8 cellular contexts compared by ENCODE assay signal in genomic region chr11:118572914-118573550, GRCh38. TPM values are rescaled to one million over a fixed set of nuclear protein-coding genes. Genes with fewer than 3 reads are reported as not detected.
A peak's percentile ranks its signal among the peaks of the same experiment; 100 is the strongest.
DNase-seq lines count a peak whose midpoint lies in the region; ATAC-seq, FAIRE-seq and TF ChIP-seq lines count a peak whose summit lies in the region.

No MANE protein-coding gene starts in this region.

- H3K36me3 ChIP-seq in bronchial epithelial cell (ENCODE audit: control insufficient read depth, insufficient read depth, low read length), result peaks cover 2% of the 10 kb centered on the region

- ATAC-seq in HG03066 (IDR thresholded peaks at IDR 0.05; ENCODE audit: low read depth, unreplicated experiment) (peak; percentile 28), SK-N-SH treated with all-trans-retinoic acid at 6 μM for 48 hours (peak; percentile 58), HG03442 (IDR thresholded peaks at IDR 0.05; ENCODE audit: unreplicated experiment) (no peak)

- H3K4me3 ChIP-seq in bronchial epithelial cell (ENCODE audit: low read depth, low read length), result peak overlapping the region; percentile 100

- H3K9me3 Mint-ChIP-seq in stimulated activated naive CD8-positive, alpha-beta T cell treated with anti-CD3 and anti-CD28 coated beads, Interleukin-15, Interleukin-2, amounts not matched to agents 100 ng/mL and 50 ng/mL, for 24 hours, result no peaks in the 10 kb centered on the region

- no peaks in the 10 kb centered on the region for H3K27me3 Mint-ChIP-seq in stimulated activated naive CD8-positive, alpha-beta T cell treated with anti-CD3 and anti-CD28 coated beads, Interleukin-15, Interleukin-2, amounts not matched to agents 100 ng/mL and 50 ng/mL, for 24 hours

- H3K27ac ChIP-seq in 22Rv1, result peak overlapping the region; percentile 77

- H3K36me3 Mint-ChIP-seq in stimulated activated naive CD8-positive, alpha-beta T cell treated with anti-CD3 and anti-CD28 coated beads, Interleukin-15, Interleukin-2, amounts not matched to agents 100 ng/mL and 50 ng/mL, for 24 hours (ENCODE audit: low read depth), result peaks cover 20% of the 10 kb centered on the region

- no peaks in the 10 kb centered on the region for H3K27me3 ChIP-seq in bronchial epithelial cell (ENCODE audit: control insufficient read depth, insufficient read depth, low read length)

- no peak for TF ChIP-seq CTCF in 22Rv1 (IDR thresholded peaks at IDR 0.05)
- TF ChIP-seq CTCF in bronchial epithelial cell (IDR thresholded peaks at IDR 0.05; ENCODE audit: insufficient read depth, low read length, severe bottlenecking), result no peak

- H3K4me3 Mint-ChIP-seq in stimulated activated naive CD8-positive, alpha-beta T cell treated with anti-CD3 and anti-CD28 coated beads, Interleukin-15, Interleukin-2, amounts not matched to agents 100 ng/mL and 50 ng/mL, for 24 hours, result peak overlapping the region; percentile 100

- FAIRE-seq in GM12891 (lab: Jason Lieb, UNC) (peak; percentile 59), bronchial epithelial cell (lab: Jason Lieb, UNC) (no peak)

- no peak for DNase-seq in GM12891 (ENCODE audit: insufficient read length, low spot score)
- DNase-seq in bronchial epithelial cell (ENCODE audit: low read depth), result peak; percentile 55
- DNase-seq in kidney tubule cell (ENCODE audit: low spot score), result peak; percentile 68

- peak overlapping the region; percentile 96 for H3K27ac Mint-ChIP-seq in stimulated activated naive CD8-positive, alpha-beta T cell treated with anti-CD3 and anti-CD28 coated beads, Interleukin-15, Interleukin-2, amounts not matched to agents 100 ng/mL and 50 ng/mL, for 24 hours

- TF ChIP-seq POLR2A in GM12891 (IDR thresholded peaks at IDR 0.05; ENCODE audit: low read depth, low read length), result 0 out of 2 replicates have a peak, but pooled peaks have one; percentile 15

- H3K4me1 Mint-ChIP-seq in stimulated activated naive CD8-positive, alpha-beta T cell treated with anti-CD3 and anti-CD28 coated beads, Interleukin-15, Interleukin-2, amounts not matched to agents 100 ng/mL and 50 ng/mL, for 24 hours (ENCODE audit: low read depth), result peaks cover 57% of the 10 kb centered on the region

TF ChIP-seq in GM12891, 5 proteins besides CTCF, POLR2A, EP300 and RAD21:
- TF ChIP-seq PAX5 (IDR thresholded peaks at IDR 0.05; ENCODE audit: insufficient read depth, low read length, severe bottlenecking), result no peak
- TF ChIP-seq POLR2AphosphoS5 (IDR thresholded peaks at IDR 0.05; ENCODE audit: low read depth, low read length), result peak; percentile 26; the same call in 1 of the 2 replicates

TF ChIP-seq in SK-N-SH treated with all-trans-retinoic acid at 6 μM for 48 hours, 23 proteins besides CTCF, POLR2A, EP300 and RAD21:
- TF ChIP-seq CSDC2 (CRISPR knock-in tag; IDR thresholded peaks at IDR 0.05) (no peak), OSR1 (CRISPR knock-in tag; IDR thresholded peaks at IDR 0.05) (no peak), ZNF8 (CRISPR knock-in tag; IDR thresholded peaks at IDR 0.05) (no peak)
- TF ChIP-seq, protein P1, sequence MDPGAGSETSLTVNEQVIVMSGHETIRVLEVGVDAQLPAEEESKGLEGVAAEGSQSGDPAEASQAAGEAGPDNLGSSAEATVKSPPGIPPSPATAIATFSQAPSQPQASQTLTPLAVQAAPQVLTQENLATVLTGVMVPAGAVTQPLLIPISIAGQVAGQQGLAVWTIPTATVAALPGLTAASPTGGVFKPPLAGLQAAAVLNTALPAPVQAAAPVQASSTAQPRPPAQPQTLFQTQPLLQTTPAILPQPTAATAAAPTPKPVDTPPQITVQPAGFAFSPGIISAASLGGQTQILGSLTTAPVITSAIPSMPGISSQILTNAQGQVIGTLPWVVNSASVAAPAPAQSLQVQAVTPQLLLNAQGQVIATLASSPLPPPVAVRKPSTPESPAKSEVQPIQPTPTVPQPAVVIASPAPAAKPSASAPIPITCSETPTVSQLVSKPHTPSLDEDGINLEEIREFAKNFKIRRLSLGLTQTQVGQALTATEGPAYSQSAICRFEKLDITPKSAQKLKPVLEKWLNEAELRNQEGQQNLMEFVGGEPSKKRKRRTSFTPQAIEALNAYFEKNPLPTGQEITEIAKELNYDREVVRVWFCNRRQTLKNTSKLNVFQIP (CRISPR knock-in tag; IDR thresholded peaks at IDR 0.05; ENCODE audit: borderline replicate concordance, low read depth), result no peak
- TF ChIP-seq, protein P2, sequence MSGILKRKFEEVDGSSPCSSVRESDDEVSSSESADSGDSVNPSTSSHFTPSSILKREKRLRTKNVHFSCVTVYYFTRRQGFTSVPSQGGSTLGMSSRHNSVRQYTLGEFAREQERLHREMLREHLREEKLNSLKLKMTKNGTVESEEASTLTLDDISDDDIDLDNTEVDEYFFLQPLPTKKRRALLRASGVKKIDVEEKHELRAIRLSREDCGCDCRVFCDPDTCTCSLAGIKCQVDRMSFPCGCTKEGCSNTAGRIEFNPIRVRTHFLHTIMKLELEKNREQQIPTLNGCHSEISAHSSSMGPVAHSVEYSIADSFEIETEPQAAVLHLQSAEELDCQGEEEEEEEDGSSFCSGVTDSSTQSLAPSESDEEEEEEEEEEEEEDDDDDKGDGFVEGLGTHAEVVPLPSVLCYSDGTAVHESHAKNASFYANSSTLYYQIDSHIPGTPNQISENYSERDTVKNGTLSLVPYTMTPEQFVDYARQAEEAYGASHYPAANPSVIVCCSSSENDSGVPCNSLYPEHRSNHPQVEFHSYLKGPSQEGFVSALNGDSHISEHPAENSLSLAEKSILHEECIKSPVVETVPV (CRISPR knock-in tag; IDR thresholded peaks at IDR 0.05), result no peak
TF ChIP-seq in SK-N-SH treated with all-trans-retinoic acid at 6 μM for 48 hours: peak in this region for 0.

RNA-seq across cellular contexts. Expression of gene ARCN1, which starts 0.8 kb away (rescaled TPM):
- polyA plus RNA-seq in GM12891 (2012; ENCODE audit: low read depth, missing spikeins), result 71.6 TPM
- 66.7 and 79.2 TPM in 2 replicates for total RNA-seq in bronchial epithelial cell

RNA-seq across cellular contexts. Expression of gene IFT46, which starts 7.3 kb away (rescaled TPM):
- 8.2 TPM for polyA plus RNA-seq in GM12891 (2012; ENCODE audit: low read depth, missing spikeins)
- 19.8 and 21.3 TPM in 2 replicates for total RNA-seq in bronchial epithelial cell

RNA-seq across cellular contexts. Expression of gene PHLDB1, which starts 34.4 kb away (rescaled TPM):
- polyA plus RNA-seq in GM12891 (2012; ENCODE audit: low read depth, missing spikeins), result 0.08 TPM
- total RNA-seq in bronchial epithelial cell, result 13.3 and 22.6 TPM in 2 replicates

RNA-seq across cellular contexts. Expression of gene TMEM25, which starts 42.0 kb away (rescaled TPM):
- polyA plus RNA-seq in GM12891 (2012; ENCODE audit: low read depth, missing spikeins), result 4.4 TPM
- total RNA-seq in bronchial epithelial cell, result 13.8 and 14.7 TPM in 2 replicates

RNA-seq across cellular contexts. Expression of gene TTC36, which starts 45.8 kb away (rescaled TPM):
- polyA plus RNA-seq in GM12891 (2012; ENCODE audit: low read depth, missing spikeins), result 0.10 TPM
- total RNA-seq in bronchial epithelial cell, result 0.51 TPM in 1 of 2 replicates, not detected in the other
